25 cellular contexts compared by ENCODE assay signal in genomic region chr2:23246992-23247683, GRCh38.
"Had no signal": no experiment of that assay in that cellular context is flagged by ENCODE, and none has a peak within 500 bp of the region (broad histone marks: within the 10 kb centered on the region; RNA-seq: fewer than 3 reads in every experiment).

No MANE protein-coding gene starts in this region.

- H3K27me3 ChIP-seq: esophagus squamous epithelium, heart right ventricle, right atrium auricular region, sigmoid colon, tibial nerve, upper lobe of left lung had no signal

- DNase-seq: cortex of kidney; effector memory CD8-positive, alpha-beta T cell; erythroblast; esophagus squamous epithelium; foreskin melanocyte; glutamatergic neuron; heart right ventricle; hippocampal formation; left cardiac atrium; left ventricle myocardium inferior; lower lobe of right lung; naive thymus-derived CD8-positive, alpha-beta T cell; nephron progenitor cell; nucleus accumbens; sigmoid colon; stimulated activated CD4-positive, alpha-beta T cell treated with anti-CD3 and anti-CD28 coated beads, Interleukin-2, amount 100 ng/mL, for 24 hours; stimulated activated CD4-positive, alpha-beta T cell treated with anti-CD3 and anti-CD28 coated beads, Interleukin-4, amount 100 ng/mL, for 24 hours; stimulated activated naive CD8-positive, alpha-beta T cell treated with anti-CD3 and anti-CD28 coated beads, Interleukin-15, Interleukin-2, amounts not matched to agents 100 U/mL and 50 U/mL, for 24 hours; substantia nigra; upper lobe of left lung had no signal

- H3K4me1 ChIP-seq: esophagus squamous epithelium, lower lobe of right lung, prostate gland, upper lobe of left lung had no signal

- H3K27ac ChIP-seq: esophagus squamous epithelium, heart right ventricle, left ventricle myocardium inferior, lower lobe of right lung, prostate gland, right atrium auricular region, sigmoid colon, thoracic aorta, tibial nerve, upper lobe of left lung had no signal

- H3K9me3 ChIP-seq: esophagus squamous epithelium, heart right ventricle, left ventricle myocardium inferior, lower lobe of right lung, prostate gland, right atrium auricular region, sigmoid colon, thoracic aorta, tibial nerve, upper lobe of left lung had no signal

- ATAC-seq: effector memory CD8-positive, alpha-beta T cell; heart right ventricle; left cardiac atrium; lower lobe of right lung; naive thymus-derived CD8-positive, alpha-beta T cell; stimulated activated effector memory CD8-positive, alpha-beta T cell treated with anti-CD3 and anti-CD28 coated beads, Interleukin-12 subunit alpha, Interleukin-12 subunit beta, amount 100 ng/mL, for 72 hours; stimulated activated naive CD8-positive, alpha-beta T cell treated with anti-CD3 and anti-CD28 coated beads, Interleukin-15, Interleukin-2, amounts not matched to agents 100 U/mL and 50 U/mL, for 24 hours had no signal

- H3K36me3 ChIP-seq: esophagus squamous epithelium, heart right ventricle, left ventricle myocardium inferior, lower lobe of right lung, prostate gland, right atrium auricular region, sigmoid colon, thoracic aorta, tibial nerve, upper lobe of left lung had no signal

- H3K4me3 ChIP-seq: esophagus squamous epithelium, heart right ventricle, left ventricle myocardium inferior, lower lobe of right lung, prostate gland, right atrium auricular region, sigmoid colon, thoracic aorta, tibial nerve, upper lobe of left lung had no signal
